In the genomic region with DNA sequence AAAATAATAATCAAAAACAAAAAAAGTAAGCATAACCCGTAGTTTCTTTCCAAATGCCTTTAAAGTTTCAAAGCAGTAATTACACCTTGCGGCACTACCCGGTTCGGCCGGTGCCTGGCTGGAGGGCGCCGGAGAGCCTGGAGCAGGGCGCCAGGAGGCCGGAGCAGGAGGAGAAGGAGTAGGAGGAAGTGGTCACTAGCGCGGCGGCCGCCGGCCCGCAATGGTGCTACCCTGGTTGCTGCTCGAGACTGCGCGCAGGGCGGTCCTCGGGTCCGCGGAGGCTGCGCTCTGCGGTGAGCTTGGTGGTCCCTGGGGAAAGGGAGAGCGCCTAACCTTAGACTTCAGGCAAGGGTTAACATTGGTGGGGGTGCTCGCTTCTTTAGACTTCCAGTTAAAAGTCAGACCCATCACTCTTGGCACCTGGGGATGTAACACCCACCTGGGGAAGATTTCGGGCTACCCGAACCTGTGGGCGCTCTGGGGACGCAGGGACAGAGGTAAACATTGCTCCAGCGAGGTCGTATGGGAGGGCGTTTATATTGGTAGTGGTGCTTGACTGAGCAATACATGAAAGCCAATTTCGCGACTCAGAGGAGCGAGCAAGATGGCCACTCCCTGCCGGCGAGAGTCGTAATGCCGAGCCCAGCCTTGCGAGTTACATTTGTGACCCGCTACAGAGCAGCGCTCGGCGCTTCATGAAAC, we compare ENCODE assay signal across 8 cellular contexts. TPM values are rescaled to one million over a fixed set of nuclear protein-coding genes. Genes with fewer than 3 reads are reported as not detected.
A peak's percentile ranks its signal among the peaks of the same experiment; 100 is the strongest.
DNase-seq lines count a peak whose midpoint lies in the region; ATAC-seq and TF ChIP-seq lines count a peak whose summit lies in the region.

No MANE protein-coding gene starts in this region.

- 1 to 3% methylated on average over 7 to 27 of the region's 45 CpGs for WGBS in gastroesophageal sphincter (ENCODE audit: low coverage in 1 of 2), 2 donors
- under 1% methylated on average over 45 of the region's 45 CpGs for WGBS in thymus

- peak overlapping the region; percentile 79 for H3K9ac ChIP-seq in SK-N-MC (ENCODE audit: insufficient read length)

- H3K27me3 ChIP-seq in gastroesophageal sphincter = no peaks in the 10 kb centered on the region
- H3K27me3 ChIP-seq in thymus (ENCODE audit: control insufficient read depth, insufficient read depth) = no peaks in the 10 kb centered on the region

- H3K9me3 ChIP-seq in SK-N-MC (ENCODE audit: low read depth, low read length) (no peaks in the 10 kb centered on the region), gastroesophageal sphincter (no peaks in the 10 kb centered on the region), thymus (ENCODE audit: control insufficient read depth) (no peaks in the 10 kb centered on the region)

- DNase-seq in GM12864 (ENCODE audit: low read depth) (peak; percentile 47), NB4 (ENCODE audit: low read depth) (peak; percentile 94), SK-N-MC (ENCODE audit: low read depth, low spot score) (peak; percentile 47), occipital lobe (lab: John Stamatoyannopoulos, UW) (peak; percentile 68)
- peak; percentile 70 for DNase-seq in activated naive CD4-positive, alpha-beta T cell treated with anti-CD3 and anti-CD28 coated beads, Interleukin-2, amount 50 U/mL, for 16 hours

- H3K27ac ChIP-seq in SK-N-MC = peak overlapping the region; percentile 81
- peak overlapping the region; percentile 94 to 98 (median 96) for H3K27ac ChIP-seq in gastroesophageal sphincter
- H3K27ac ChIP-seq in thymus (ENCODE audit: low read depth) = peak overlapping the region; percentile 72

- H3K36me3 ChIP-seq in SK-N-MC (ENCODE audit: insufficient read depth, low read length) (no peaks in the 10 kb centered on the region), gastroesophageal sphincter (no peaks in the 10 kb centered on the region), thymus (ENCODE audit: control insufficient read depth, insufficient read depth) (no peaks in the 10 kb centered on the region)

- TF ChIP-seq CTCF in GM12864 (IDR thresholded peaks at IDR 0.05; ENCODE audit: low read depth, low read length, missing control alignments) (peak; percentile 63), NB4 (IDR thresholded peaks at IDR 0.05; ENCODE audit: low read depth, low read length) (peak; percentile 78), gastroesophageal sphincter (IDR thresholded peaks at IDR 0.05) (peak; percentile 84 to 97 (median 87))

- peaks cover 0 to 27% (median 9%) of the 10 kb centered on the region in 3 donors for H3K4me1 ChIP-seq in gastroesophageal sphincter
- no peaks in the 10 kb centered on the region for H3K4me1 ChIP-seq in thymus (ENCODE audit: control insufficient read depth, insufficient read depth, low read length)

- TF ChIP-seq POLR2A in NB4 (IDR thresholded peaks at IDR 0.05; ENCODE audit: extremely low read depth, insufficient read length) (peak; percentile 86), gastroesophageal sphincter (IDR thresholded peaks at IDR 0.05) (peak; percentile 80 to 88)

- peak overlapping the region; percentile 98 for H3K4me3 ChIP-seq in GM12864 (ENCODE audit: low read depth, low read length)
- H3K4me3 ChIP-seq in NB4 (ENCODE audit: low read depth, low read length) = peak overlapping the region; percentile 84
- H3K4me3 ChIP-seq in SK-N-MC = peak overlapping the region; percentile 84
- peak overlapping the region; percentile 68 to 91 for H3K4me3 ChIP-seq in gastroesophageal sphincter
- H3K4me3 ChIP-seq in thymus (ENCODE audit: low read length) = peak overlapping the region; percentile 65

- TF ChIP-seq EP300 in gastroesophageal sphincter (IDR thresholded peaks at IDR 0.05) = no peak

- ATAC-seq in HG02571 (IDR thresholded peaks at IDR 0.05; ENCODE audit: unreplicated experiment) = peak; percentile 95
- peak; percentile 95 for ATAC-seq in gastroesophageal sphincter

RNA-seq across cellular contexts. Expression of a gene that starts 5.8 kb away (rescaled TPM):
- 10 to 100 TPM; 11.2 to 18.6 (median 15.0) TPM for total RNA-seq in gastroesophageal sphincter
- 10.8 TPM for total RNA-seq in occipital lobe
- polyA plus RNA-seq in thymus = 5.9 TPM

RNA-seq across cellular contexts. Expression of a gene that starts 47.5 kb away (rescaled TPM):
- 10 to 100 TPM; 31.6 to 66.2 (median 40.4) TPM for total RNA-seq in gastroesophageal sphincter
- 111 TPM for total RNA-seq in occipital lobe
- 61.2 TPM for polyA plus RNA-seq in thymus

Comparison
In these comparisons a context has a peak if more than half of its experiments do, and no peak if none do; other contexts are left out.
1. Peak in every context shown above with its lines: DNase-seq, ATAC-seq, H3K4me3 ChIP-seq and H3K27ac ChIP-seq.